40 cellular contexts compared by ENCODE assay signal in genomic region chr20:622161-622560, GRCh38. TPM values are rescaled to one million over a fixed set of nuclear protein-coding genes. Genes with fewer than 3 reads are reported as not detected.
"Had no signal": no experiment of that assay in that cellular context is flagged by ENCODE, and none has a peak within 500 bp of the region (broad histone marks: within the 10 kb centered on the region; RNA-seq: fewer than 3 reads in every experiment).

No MANE protein-coding gene starts in this region.

- H3K4me3 Mint-ChIP-seq: activated CD4-positive, alpha-beta memory T cell treated with anti-CD3 and anti-CD28 coated beads for 36 hours; activated CD4-positive, alpha-beta T cell treated with anti-CD3 and anti-CD28 coated beads for 36 hours; activated CD4-positive, alpha-beta T cell treated with anti-CD3 and anti-CD28 coated beads, Interleukin-2, amount 10 ng/mL, durations not matched to agents 24 days and 14 days; activated CD8-positive, alpha-beta memory T cell treated with anti-CD3 and anti-CD28 coated beads, Interleukin-2, amount 10 ng/mL, durations not matched to agents 7 days and 5 days; activated CD8-positive, alpha-beta T cell treated with anti-CD3 and anti-CD28 coated beads, Interleukin-2, amount 10 ng/mL, durations not matched to agents 7 days and 5 days; activated naive CD8-positive, alpha-beta T cell; activated T-helper 1 cell treated with anti-CD3 and anti-CD28 coated beads, Interleukin-12 subunit alpha, Interleukin-12 subunit beta, Interleukin-2, Interleukin-4 antibody, amounts not matched to agents 30 ng/mL and 10 ng/mL and 1 ng/mL, durations not matched to agents 14 hours and 24 hours and 36 hours; central memory CD8-positive, alpha-beta T cell; dendritic cell treated with granulocyte-macrophage colony-stimulating factor and Interleukin-4, amounts not matched to agents 40 ng/mL and 50 ng/mL, for 4 days; T-helper 17 cell; T-helper 2 cell treated with Interferon-gamma antibody and Interleukin-4, amounts not matched to agents 5 μg/mL and 100 μg/mL, for 36 hours had no signal

- H3K9me3 Mint-ChIP-seq: activated CD4-positive, alpha-beta T cell treated with anti-CD3 and anti-CD28 coated beads, Interleukin-2, amount 10 ng/mL, durations not matched to agents 24 days and 14 days; activated T-helper 1 cell treated with anti-CD3 and anti-CD28 coated beads, Interleukin-12 subunit alpha, Interleukin-12 subunit beta, Interleukin-2, Interleukin-4 antibody, amounts not matched to agents 30 ng/mL and 10 ng/mL and 1 ng/mL, durations not matched to agents 14 hours and 24 hours and 36 hours had no signal

- H3K36me3 Mint-ChIP-seq: activated CD4-positive, alpha-beta memory T cell treated with anti-CD3 and anti-CD28 coated beads for 36 hours; activated CD8-positive, alpha-beta memory T cell treated with anti-CD3 and anti-CD28 coated beads, Interleukin-2, amount 10 ng/mL, durations not matched to agents 7 days and 5 days; activated naive CD8-positive, alpha-beta T cell had no signal

- H3K4me1 ChIP-seq: esophagus squamous epithelium, gastroesophageal sphincter had no signal

- H3K4me3 ChIP-seq: coronary artery, dorsolateral prefrontal cortex, esophagus squamous epithelium, gastroesophageal sphincter, heart right ventricle had no signal

- ATAC-seq: activated CD4-positive, alpha-beta T cell treated with anti-CD3 and anti-CD28 coated beads for 36 hours; activated CD8-positive, alpha-beta memory T cell treated with anti-CD3 and anti-CD28 coated beads, Interleukin-2, amount 10 ng/mL, durations not matched to agents 7 days and 5 days; activated CD8-positive, alpha-beta T cell treated with anti-CD3 and anti-CD28 coated beads, Interleukin-2, amount 10 ng/mL, durations not matched to agents 7 days and 5 days; gastroesophageal sphincter; heart right ventricle; T-helper 17 cell had no signal

- H3K27me3 ChIP-seq: brain microvascular endothelial cell, heart right ventricle had no signal

- DNase-seq: activated CD4-positive, alpha-beta memory T cell treated with anti-CD3 and anti-CD28 coated beads for 36 hours; activated CD4-positive, alpha-beta T cell treated with anti-CD3 and anti-CD28 coated beads for 36 hours; activated CD4-positive, alpha-beta T cell treated with anti-CD3 and anti-CD28 coated beads, Interleukin-2, amount 10 ng/mL, durations not matched to agents 24 days and 14 days; activated CD4-positive, CD25-positive, alpha-beta regulatory T cell; activated CD4-positive, CD25-positive, alpha-beta regulatory T cell treated with anti-CD3 and anti-CD28 coated beads, Interleukin-2, amount 50 U/mL, for 72 hours; activated CD8-positive, alpha-beta memory T cell treated with anti-CD3 and anti-CD28 coated beads, Interleukin-2, amount 10 ng/mL, durations not matched to agents 7 days and 5 days; activated CD8-positive, alpha-beta memory T cell treated with anti-CD3 and anti-CD28 coated beads, Interleukin-2, amount 50 U/mL, for 4 hours; activated CD8-positive, alpha-beta T cell treated with anti-CD3 and anti-CD28 coated beads, Interleukin-2, amount 10 ng/mL, durations not matched to agents 7 days and 5 days; activated effector memory CD4-positive, alpha-beta T cell treated with anti-CD3 and anti-CD28 coated beads, Interleukin-2, amount 50 U/mL, for 16 hours; activated naive CD4-positive, alpha-beta T cell treated with anti-CD3 and anti-CD28 coated beads, Interleukin-2, amount 50 U/mL, for 16 hours; activated T-cell treated with anti-CD3 and anti-CD28 coated beads, Interleukin-2, amount 50 U/mL, for 1 hour; activated T-cell treated with anti-CD3 and anti-CD28 coated beads, Interleukin-2, amount 50 U/mL, for 48 hours; amniotic stem cell; anterior cingulate cortex; brain microvascular endothelial cell; dorsolateral prefrontal cortex; effector memory CD4-positive, alpha-beta T cell; esophagus squamous epithelium; foreskin melanocyte; heart right ventricle; T-helper 1 cell; T-helper 17 cell had no signal

- H3K36me3 ChIP-seq: brain microvascular endothelial cell, esophagus squamous epithelium, gastroesophageal sphincter, heart right ventricle had no signal

- H3K27ac ChIP-seq: brain microvascular endothelial cell, coronary artery, dorsolateral prefrontal cortex, epithelial cell of prostate, esophagus squamous epithelium, gastroesophageal sphincter, heart right ventricle had no signal

- H3K4me1 Mint-ChIP-seq: activated CD4-positive, alpha-beta T cell treated with anti-CD3 and anti-CD28 coated beads for 36 hours; activated CD4-positive, alpha-beta T cell treated with anti-CD3 and anti-CD28 coated beads, Interleukin-2, amount 10 ng/mL, durations not matched to agents 24 days and 14 days; activated CD8-positive, alpha-beta memory T cell treated with anti-CD3 and anti-CD28 coated beads, Interleukin-2, amount 10 ng/mL, durations not matched to agents 7 days and 5 days; central memory CD8-positive, alpha-beta T cell; T-helper 17 cell had no signal

- H3K27ac Mint-ChIP-seq: activated CD4-positive, alpha-beta memory T cell treated with anti-CD3 and anti-CD28 coated beads for 36 hours; activated CD4-positive, alpha-beta T cell treated with anti-CD3 and anti-CD28 coated beads for 36 hours; activated CD4-positive, alpha-beta T cell treated with anti-CD3 and anti-CD28 coated beads, Interleukin-2, amount 10 ng/mL, durations not matched to agents 24 days and 14 days; activated CD8-positive, alpha-beta memory T cell treated with anti-CD3 and anti-CD28 coated beads, Interleukin-2, amount 10 ng/mL, durations not matched to agents 7 days and 5 days; activated CD8-positive, alpha-beta T cell treated with anti-CD3 and anti-CD28 coated beads, Interleukin-2, amount 10 ng/mL, durations not matched to agents 7 days and 5 days; activated naive CD8-positive, alpha-beta T cell; activated T-helper 1 cell treated with anti-CD3 and anti-CD28 coated beads, Interleukin-12 subunit alpha, Interleukin-12 subunit beta, Interleukin-2, Interleukin-4 antibody, amounts not matched to agents 30 ng/mL and 10 ng/mL and 1 ng/mL, durations not matched to agents 14 hours and 24 hours and 36 hours; activated T-helper 2 cell treated with anti-CD3 and anti-CD28 coated beads, Interferon-gamma antibody, Interleukin-2, Interleukin-4, amounts not matched to agents 10 μg/mL and 5 μg/mL and 100 μg/mL, durations not matched to agents 14 hours and 24 hours and 36 hours; dendritic cell treated with granulocyte-macrophage colony-stimulating factor and Interleukin-4, amounts not matched to agents 40 ng/mL and 50 ng/mL, for 4 days; T-helper 17 cell; T-helper 2 cell treated with Interferon-gamma antibody and Interleukin-4, amounts not matched to agents 5 μg/mL and 100 μg/mL, for 36 hours had no signal

- FAIRE-seq: astrocyte, bronchial epithelial cell, endothelial cell of umbilical vein had no signal

RNA-seq across cellular contexts. Expression of gene TCF15, which starts 12.1 kb away (rescaled TPM):
- total RNA-seq: activated CD4-positive, alpha-beta memory T cell treated with anti-CD3 and anti-CD28 coated beads for 36 hours; activated CD4-positive, alpha-beta T cell treated with anti-CD3 and anti-CD28 coated beads for 36 hours; activated CD8-positive, alpha-beta memory T cell treated with anti-CD3 and anti-CD28 coated beads for 36 hours; activated CD8-positive, alpha-beta memory T cell treated with anti-CD3 and anti-CD28 coated beads, Interleukin-2, amount 10 ng/mL, durations not matched to agents 7 days and 5 days; activated CD8-positive, alpha-beta T cell treated with anti-CD3 and anti-CD28 coated beads, Interleukin-2, amount 10 ng/mL, durations not matched to agents 7 days and 5 days; activated T-helper 2 cell treated with anti-CD3 and anti-CD28 coated beads, Interferon-gamma antibody, Interleukin-2, Interleukin-4, amounts not matched to agents 10 μg/mL and 5 μg/mL and 100 μg/mL, durations not matched to agents 14 hours and 24 hours and 36 hours; astrocyte; bronchial epithelial cell; esophagus squamous epithelium; fibroblast of lung; fibroblast of villous mesenchyme; T-helper 17 cell had no signal
- polyA plus RNA-seq: fibroblast of lung had no signal

RNA-seq across cellular contexts. Expression of gene SCRT2, which starts 53.4 kb away (rescaled TPM):
- total RNA-seq: activated CD4-positive, alpha-beta memory T cell treated with anti-CD3 and anti-CD28 coated beads for 36 hours; activated CD4-positive, alpha-beta T cell treated with anti-CD3 and anti-CD28 coated beads for 36 hours; activated CD4-positive, alpha-beta T cell treated with anti-CD3 and anti-CD28 coated beads, Interleukin-2, amount 10 ng/mL, durations not matched to agents 24 days and 14 days; activated CD8-positive, alpha-beta memory T cell treated with anti-CD3 and anti-CD28 coated beads for 36 hours; activated CD8-positive, alpha-beta memory T cell treated with anti-CD3 and anti-CD28 coated beads, Interleukin-2, amount 10 ng/mL, durations not matched to agents 7 days and 5 days; activated CD8-positive, alpha-beta T cell treated with anti-CD3 and anti-CD28 coated beads, Interleukin-2, amount 10 ng/mL, durations not matched to agents 7 days and 5 days; activated T-helper 1 cell treated with anti-CD3 and anti-CD28 coated beads, Interleukin-12 subunit alpha, Interleukin-12 subunit beta, Interleukin-2, Interleukin-4 antibody, amounts not matched to agents 30 ng/mL and 10 ng/mL and 1 ng/mL, durations not matched to agents 14 hours and 24 hours and 36 hours; activated T-helper 2 cell treated with anti-CD3 and anti-CD28 coated beads, Interferon-gamma antibody, Interleukin-2, Interleukin-4, amounts not matched to agents 10 μg/mL and 5 μg/mL and 100 μg/mL, durations not matched to agents 14 hours and 24 hours and 36 hours; astrocyte; bronchial epithelial cell; cardiac septum; endothelial cell of umbilical vein; esophagus squamous epithelium; fibroblast of lung; fibroblast of villous mesenchyme; gastroesophageal sphincter; glomerular endothelial cell; heart right ventricle; T-helper 17 cell had no signal
- polyA plus RNA-seq: endothelial cell of umbilical vein, esophagus, fibroblast of lung, heart right ventricle had no signal
